ENCODE assay signal across 23 cellular contexts in genomic region chr1:95262928-95263327, GRCh38. TPM values are rescaled to one million over a fixed set of nuclear protein-coding genes. Genes with fewer than 3 reads are reported as not detected.
DNase-seq lines count a peak whose midpoint lies in the region; ATAC-seq, FAIRE-seq and TF ChIP-seq lines count a peak whose summit lies in the region.
"Had no signal": no experiment of that assay in that cellular context is flagged by ENCODE, and none has a peak within 500 bp of the region (broad histone marks: within the 10 kb centered on the region; RNA-seq: fewer than 3 reads in every experiment).

No MANE protein-coding gene starts in this region.

- no peak overlapping the region for H3K4me3 ChIP-seq in K562
- no peak overlapping the region for H3K4me3 ChIP-seq in trophoblast cell (ENCODE audit: low read depth, low read length)
- no peak overlapping the region for H3K4me3 ChIP-seq in Karpas-422 (ENCODE audit: low read length)
- H3K4me3 ChIP-seq: A549; BLaER1 treated with 17β-estradiol and CSF1 and Interleukin-3, amounts not matched to agents 10 nM and 100 nM; GM12878 had no signal

- H4K12ac ChIP-seq in trophoblast cell (ENCODE audit: low read depth, low read length): no peak overlapping the region

- peak overlapping the region; percentile 72 for H2BK120ac ChIP-seq in trophoblast cell (ENCODE audit: insufficient read depth, low read length, poor library complexity)

- TF ChIP-seq POLR2A in K562 (conservative IDR thresholded peaks at IDR 0.05): no peak

- H3K9me3 ChIP-seq in K562 (replicated peaks; ENCODE audit: control insufficient read depth, insufficient read depth, low read depth, low read length): no peaks in the 10 kb centered on the region
- no peaks in the 10 kb centered on the region for H3K9me3 ChIP-seq in trophoblast cell (ENCODE audit: insufficient read depth, low read depth, low read length)
- H3K9me3 ChIP-seq in Karpas-422 (ENCODE audit: low read length): no peaks in the 10 kb centered on the region
- H3K9me3 ChIP-seq: A549 had no signal

- CTCF ChIA-PET in K562 (lab: Yijun Ruan, JAX; ENCODE audit: low intra/inter-chr PET ratio): no interaction called here

- H3K4me1 ChIP-seq in K562 (replicated peaks in 1 of 2; ENCODE audit: control insufficient read depth in 2 of 2, insufficient read depth in 2 of 2, low read length in 2 of 2): peaks cover 0 to 7% of the 10 kb centered on the region in 2 experiments; a peak in 2 of 5 replicates
- H3K4me1 ChIP-seq in trophoblast cell (ENCODE audit: control insufficient read depth in 1 of 2, insufficient read depth in 2 of 2, low read length in 2 of 2): peaks cover 2 to 4% of the 10 kb centered on the region in 2 experiments
- H3K4me1 ChIP-seq in Karpas-422 (ENCODE audit: low read length): no peaks in the 10 kb centered on the region
- H3K4me1 ChIP-seq: A549; BLaER1 treated with 17β-estradiol and CSF1 and Interleukin-3, amounts not matched to agents 10 nM and 100 nM had no signal

- no peak for TF ChIP-seq CTCF in K562 (IDR thresholded peaks at IDR 0.05 in 2 of 3, conservative IDR thresholded peaks at IDR 0.05 in 1 of 3; ENCODE audit: insufficient read depth in 2 of 3, low read depth in 1 of 3, low read length in 3 of 3)

- no peak overlapping the region for H3K9ac ChIP-seq in K562 (ENCODE audit: insufficient read depth in 1 of 2, low read depth in 2 of 2, low read length in 2 of 2)
- H3K9ac ChIP-seq in trophoblast cell (ENCODE audit: low read length): no peak overlapping the region
- no peak overlapping the region for H3K9ac ChIP-seq in Karpas-422 (ENCODE audit: low read length)
- H3K9ac ChIP-seq: BLaER1 treated with 17β-estradiol and CSF1 and Interleukin-3, amounts not matched to agents 10 nM and 100 nM had no signal

- H3K79me1 ChIP-seq in trophoblast cell (ENCODE audit: low read length): peaks cover 3% of the 10 kb centered on the region

- H4K20me1 ChIP-seq in K562 (replicated peaks; ENCODE audit: control insufficient read depth, insufficient read depth, low read length): no peaks in the 10 kb centered on the region
- no peaks in the 10 kb centered on the region for H4K20me1 ChIP-seq in Karpas-422 (ENCODE audit: insufficient read depth, low read depth, low read length)
- H4K20me1 ChIP-seq: BLaER1 treated with 17β-estradiol and CSF1 and Interleukin-3, amounts not matched to agents 10 nM and 100 nM had no signal

- DNase-seq in CMK (ENCODE audit: low read depth) (peak; percentile 58), K562 (ENCODE audit: extremely low read depth in 1 of 4, low spot score in 3 of 4) (peak in 2 of 4 experiments; percentile 23 to 43), trophoblast cell (no peak), Karpas-422 (no peak), T-helper 2 cell (no peak)
- DNase-seq: AML-193; CD4-positive, alpha-beta T cell; CD8-positive, alpha-beta T cell; COR-L47; DMS 273 treated with DMSO at 0.1 percent for 48 hours; DMS153; DMS53; DMS79; DND-41; EL; GDM1 had no signal

- H3K4ac ChIP-seq in trophoblast cell (ENCODE audit: low read depth, low read length): peak overlapping the region; percentile 58

- no peak for TF ChIP-seq EP300 in K562 (IDR thresholded peaks at IDR 0.05; ENCODE audit: low read length)

- peak overlapping the region; percentile 82 for H2BK5ac ChIP-seq in trophoblast cell (ENCODE audit: low read depth, low read length, poor library complexity)

- no peak for TF ChIP-seq RAD21 in K562 (CRISPR knock-in tag; conservative IDR thresholded peaks at IDR 0.05 in 1 of 2, IDR thresholded peaks at IDR 0.05 in 1 of 2)

- H3K9me1 ChIP-seq in K562 (ENCODE audit: control insufficient read depth, insufficient read depth, low read length): no peaks in the 10 kb centered on the region

- H3K18ac ChIP-seq in trophoblast cell (ENCODE audit: low read length): peak overlapping the region; percentile 8

- peak overlapping the region; percentile 64 for H2AFZ ChIP-seq in K562 (ENCODE audit: low read depth, low read length)
- H2AFZ ChIP-seq in trophoblast cell (ENCODE audit: insufficient read depth, low read length, poor library complexity): no peak overlapping the region
- H2AFZ ChIP-seq in Karpas-422 (ENCODE audit: low read length): no peak overlapping the region

- H4K91ac ChIP-seq in trophoblast cell (ENCODE audit: low read depth, low read length): peak overlapping the region; percentile 66

- no peaks in the 10 kb centered on the region for H3K79me2 ChIP-seq in K562 (ENCODE audit: control insufficient read depth, insufficient read depth, low read length)
- H3K79me2 ChIP-seq in trophoblast cell (ENCODE audit: control insufficient read depth, insufficient read depth, low read length, poor library complexity): no peaks in the 10 kb centered on the region
- no peaks in the 10 kb centered on the region for H3K79me2 ChIP-seq in Karpas-422 (ENCODE audit: low read length)

- peak; percentile 72 for ATAC-seq in K562
- ATAC-seq: A549; CD8-positive, alpha-beta T cell; GM12878 had no signal

- H4K8ac ChIP-seq in trophoblast cell (ENCODE audit: low read depth, low read length): peak overlapping the region; percentile 4

- H3K27me3 ChIP-seq in K562 (ENCODE audit: control insufficient read depth in 2 of 2, insufficient read depth in 2 of 2, low read length in 2 of 2) (no peaks in the 10 kb centered on the region), trophoblast cell (ENCODE audit: insufficient read depth, low read length) (no peaks in the 10 kb centered on the region), Karpas-422 (ENCODE audit: low read length) (no peaks in the 10 kb centered on the region)
- H3K27me3 ChIP-seq: BLaER1 treated with 17β-estradiol and CSF1 and Interleukin-3, amounts not matched to agents 10 nM and 100 nM had no signal

- in situ Hi-C loops in K562 (cut with MboI): no loop called here

- H3K14ac ChIP-seq in trophoblast cell (ENCODE audit: low read length): peak overlapping the region; percentile 83

- FAIRE-seq in K562 (lab: Jason Lieb, UNC): peak; percentile 42
- FAIRE-seq: A549, GM12878, GM12892, GM18507 had no signal

- peak overlapping the region; percentile 97 for H2BK12ac ChIP-seq in trophoblast cell (ENCODE audit: low read length)

- WGBS in K562 (ENCODE audit: insufficient coverage, low coverage, missing lambda C conversion rate): 0% methylated on average over 4 of the region's 4 CpGs
- WGBS in trophoblast cell (ENCODE audit: extremely low coverage, insufficient coverage, insufficient read length): no CpG with 5 or more reads among the region's 4 CpGs

- no TSS peak for BruUV-seq in K562 (replicated peaks; lab: Mats Ljungman, UMichigan)

- H3K9me2 ChIP-seq in Karpas-422 (replicated peaks; ENCODE audit: insufficient read depth, low read length): no peaks in the 10 kb centered on the region

- intact Hi-C loops in K562 (cut with micrococcal nuclease): no loop called here

- H3K23ac ChIP-seq in trophoblast cell (ENCODE audit: low read length): no peak overlapping the region

- H2AK5ac ChIP-seq in trophoblast cell (ENCODE audit: low read length): peak overlapping the region; percentile 83

- H3K4me2 ChIP-seq in K562 (ENCODE audit: insufficient read depth, low read length): peak overlapping the region; percentile 7; the same call in 1 of the 2 replicates
- H3K4me2 ChIP-seq in trophoblast cell (ENCODE audit: low read length): no peak overlapping the region
- no peak overlapping the region for H3K4me2 ChIP-seq in Karpas-422 (ENCODE audit: low read depth, low read length, poor library complexity, severe bottlenecking)
- H3K4me2 ChIP-seq: A549; BLaER1 treated with 17β-estradiol and CSF1 and Interleukin-3, amounts not matched to agents 10 nM and 100 nM had no signal

- H3K36me3 ChIP-seq in K562 (ENCODE audit: control insufficient read depth, insufficient read depth, low read length): no peaks in the 10 kb centered on the region
- H3K36me3 ChIP-seq in trophoblast cell (ENCODE audit: control insufficient read depth in 1 of 2, insufficient read depth in 2 of 2, low read length in 2 of 2): no peaks in the 10 kb centered on the region
- H3K36me3 ChIP-seq in Karpas-422 (ENCODE audit: insufficient read depth, low read length): no peaks in the 10 kb centered on the region
- H3K36me3 ChIP-seq: BLaER1 treated with 17β-estradiol and CSF1 and Interleukin-3, amounts not matched to agents 10 nM and 100 nM had no signal

- POLR2A ChIA-PET in K562 (lab: Yijun Ruan, JAX): no interaction called here

- H3K27ac ChIP-seq in K562 (ENCODE audit: extremely low read depth, low read depth, low read length): no peak overlapping the region
- no peak overlapping the region for H3K27ac ChIP-seq in trophoblast cell (ENCODE audit: low read depth, low read length)
- no peak overlapping the region for H3K27ac ChIP-seq in Karpas-422 (ENCODE audit: low read length)
- H3K27ac ChIP-seq: 22Rv1; A549; BLaER1 treated with 17β-estradiol and CSF1 and Interleukin-3, amounts not matched to agents 10 nM and 100 nM; C4-2B had no signal

TF ChIP-seq in K562, 482 proteins besides CTCF, POLR2A, EP300 and RAD21 (continues in another document):
- TF ChIP-seq TCF3 (CRISPR knock-in tag; IDR thresholded peaks at IDR 0.05) (peak; percentile 16; the same call in 1 of the 2 replicates), ZNF75A (CRISPR knock-in tag; IDR thresholded peaks at IDR 0.05) (no peak), CBX8 (IDR thresholded peaks at IDR 0.05; ENCODE audit: borderline replicate concordance, extremely low read depth, low read depth, low read length, poor library complexity, severe bottlenecking) (no peak), DDX20 (tag; IDR thresholded peaks at IDR 0.05; ENCODE audit: low read depth) (no peak)

RNA-seq across cellular contexts. Expression of gene RWDD3, which starts 28.9 kb away (rescaled TPM):
- total RNA-seq in K562 (2011; cell fraction: chromatin; rRNA removed; ENCODE audit: low replicate concordance): 15.6 and 29.6 TPM in 2 replicates
- total RNA-seq in K562 (2011; cell fraction: nucleolus; rRNA removed): 9.2 and 13.3 TPM in 2 replicates
- total RNA-seq in K562 (2011; cell fraction: nucleoplasm; rRNA removed): 22.8 and 34.2 TPM in 2 replicates
- 21.6 and 26.1 TPM in 2 replicates for total RNA-seq in K562 (2014; rRNA removed)
- total RNA-seq in K562 (2014; rRNA removed; fragmentation: Illumina TruSeq; extraction: Trizol): 34.9 and 38.5 TPM in 2 replicates
- 33.5 and 34.5 TPM in 2 replicates for total RNA-seq in K562 (2015; rRNA removed; fragmentation: Illumina TruSeq; extraction: Trizol)
- 23.7 and 26.7 TPM in 2 replicates for total RNA-seq in K562 (2021)
- 40.4 and 49.7 TPM in 2 replicates for polyA plus RNA-seq in K562 (2011; rRNA removed)
- polyA plus RNA-seq in K562 (2011; cell fraction: cytosol; rRNA removed): 16.5 and 29.2 TPM in 2 replicates
- 51.5 and 52.0 TPM in 2 replicates for polyA plus RNA-seq in K562 (2011; cell fraction: nucleus; rRNA removed)
- 25.2 and 33.2 TPM in 2 replicates for polyA plus RNA-seq in K562 (2012)
- polyA plus RNA-seq in K562 (2014; fragmentation: Illumina TruSeq; extraction: Trizol): 32.9 and 33.8 TPM in 2 replicates
- polyA plus RNA-seq in K562 (2014; fragmentation: Nextera tagmentation; extraction: Ambion mirVana): 10 to 100 TPM; 52.7 to 65.0 TPM
- polyA plus RNA-seq in K562 (2014; rRNA removed): 41.2 and 57.4 TPM in 2 replicates
- 16.2 and 16.4 TPM in 2 replicates for polyA minus RNA-seq in K562 (2011; rRNA and poly(A)+ RNA removed)
- polyA minus RNA-seq in K562 (2011; cell fraction: cytosol; rRNA and poly(A)+ RNA removed): 8.4 and 8.6 TPM in 2 replicates
- 14.5 and 20.5 TPM in 2 replicates for polyA minus RNA-seq in K562 (2011; cell fraction: nucleus; rRNA and poly(A)+ RNA removed)
- 20.0 and 20.2 TPM in 2 replicates for polyA plus RNA-seq in trophoblast cell (2013)
- 11.3 and 23.7 TPM in 2 replicates for total RNA-seq in Karpas-422 (2014; rRNA removed; shearing (Covaris generic); ENCODE audit: low replicate concordance)
